Comparison of ENCODE assay signal across 1 cellular context in genomic region chr5:168592014-168592368, GRCh38.
TF ChIP-seq lines count a peak whose summit lies in the region.

No MANE protein-coding gene starts in this region.

TF ChIP-seq in HepG2, 621 proteins besides CTCF, POLR2A, EP300 and RAD21 (continued from another document and continues in another):
- TF ChIP-seq ZBTB20 (CRISPR knock-in tag; IDR thresholded peaks at IDR 0.05; ENCODE audit: borderline replicate concordance, low read depth) (peak; percentile 61; the same call in 1 of the 2 replicates), ZBTB34 (CRISPR knock-in tag; IDR thresholded peaks at IDR 0.05) (no peak), ZFP91 (CRISPR knock-in tag; IDR thresholded peaks at IDR 0.05; ENCODE audit: borderline replicate concordance) (no peak), KLF15 (CRISPR knock-in tag; IDR thresholded peaks at IDR 0.05; ENCODE audit: borderline replicate concordance) (no peak), HIVEP1 (CRISPR knock-in tag; IDR thresholded peaks at IDR 0.05) (no peak), RARG (CRISPR knock-in tag; IDR thresholded peaks at IDR 0.05; ENCODE audit: low read depth) (no peak), MTF1 (CRISPR knock-in tag; IDR thresholded peaks at IDR 0.05) (no peak), PRPF4 (IDR thresholded peaks at IDR 0.05; ENCODE audit: low read depth, low read length, poor library complexity, severe bottlenecking) (no peak), E2F5 (CRISPR knock-in tag; conservative IDR thresholded peaks at IDR 0.05) (no peak), ZSCAN12 (CRISPR knock-in tag; IDR thresholded peaks at IDR 0.05) (0 out of 2 replicates have a peak, but pooled peaks have one; percentile 52), ZNF619 (CRISPR knock-in tag; IDR thresholded peaks at IDR 0.05) (no peak), NFKBIZ (CRISPR knock-in tag; IDR thresholded peaks at IDR 0.05) (peak; percentile 27; the same call in 1 of the 2 replicates), ZBTB37 (CRISPR knock-in tag; IDR thresholded peaks at IDR 0.05) (no peak; the same call in 1 of the 2 replicates), ISX (CRISPR knock-in tag; conservative IDR thresholded peaks at IDR 0.05) (no peak), ZNF839 (CRISPR knock-in tag; IDR thresholded peaks at IDR 0.05; ENCODE audit: borderline replicate concordance) (no peak), TBX2 (CRISPR knock-in tag; IDR thresholded peaks at IDR 0.05; ENCODE audit: borderline replicate concordance) (peak; percentile 82), TIGD3 (CRISPR knock-in tag; IDR thresholded peaks at IDR 0.05; ENCODE audit: borderline replicate concordance) (no peak), JARID2 (CRISPR knock-in tag; IDR thresholded peaks at IDR 0.05; ENCODE audit: insufficient replicate concordance) (no peak), MXD1 (CRISPR knock-in tag; IDR thresholded peaks at IDR 0.05) (no peak), REST (IDR thresholded peaks at IDR 0.05; ENCODE audit: borderline replicate concordance in 1 of 2, low read depth in 1 of 2, low read length in 2 of 2) (no peak; a peak in 1 of 4 replicates), KLF9 (CRISPR knock-in tag; IDR thresholded peaks at IDR 0.05; ENCODE audit: low read depth) (no peak), ZNF343 (CRISPR knock-in tag; IDR thresholded peaks at IDR 0.05) (no peak), CBX1 (IDR thresholded peaks at IDR 0.05; ENCODE audit: low read depth) (no peak), LCORL (IDR thresholded peaks at IDR 0.05) (no peak), LCORL (CRISPR knock-in tag; IDR thresholded peaks at IDR 0.05) (no peak; the same call in 1 of the 2 replicates), FLYWCH1 (CRISPR knock-in tag; IDR thresholded peaks at IDR 0.05) (no peak), ZZZ3 (CRISPR knock-in tag; IDR thresholded peaks at IDR 0.05; ENCODE audit: borderline replicate concordance) (no peak), MZF1 (CRISPR knock-in tag; IDR thresholded peaks at IDR 0.05; ENCODE audit: borderline replicate concordance) (no peak), ZHX1 (CRISPR knock-in tag; IDR thresholded peaks at IDR 0.05; ENCODE audit: low read depth) (no peak), ZNF629 (CRISPR knock-in tag; conservative IDR thresholded peaks at IDR 0.05) (peak; percentile 44), ZBTB3 (CRISPR knock-in tag; IDR thresholded peaks at IDR 0.05; ENCODE audit: borderline replicate concordance, low read depth) (no peak; the same call in 1 of the 2 replicates), JUND (CRISPR knock-in tag; IDR thresholded peaks at IDR 0.05) (no peak), ELF1 (CRISPR knock-in tag; IDR thresholded peaks at IDR 0.05) (no peak; the same call in 1 of the 2 replicates), POLR2AphosphoS5 (IDR thresholded peaks at IDR 0.05; ENCODE audit: low read depth, low read length) (no peak), NFKB2 (CRISPR knock-in tag; IDR thresholded peaks at IDR 0.05; ENCODE audit: borderline replicate concordance) (no peak), ZNF749 (CRISPR knock-in tag; IDR thresholded peaks at IDR 0.05; ENCODE audit: borderline replicate concordance) (no peak), GPN1 (CRISPR knock-in tag; IDR thresholded peaks at IDR 0.05; ENCODE audit: borderline replicate concordance) (no peak), RBFOX2 (IDR thresholded peaks at IDR 0.05; ENCODE audit: low read depth, low read length) (no peak), CEBPG (CRISPR knock-in tag; IDR thresholded peaks at IDR 0.05) (peak; percentile 90), RFXANK (CRISPR knock-in tag; IDR thresholded peaks at IDR 0.05) (no peak), ZNF362 (CRISPR knock-in tag; IDR thresholded peaks at IDR 0.05; ENCODE audit: borderline replicate concordance) (no peak), HOXD1 (CRISPR knock-in tag; IDR thresholded peaks at IDR 0.05) (no peak; the same call in 1 of the 2 replicates), ZNF790 (CRISPR knock-in tag; IDR thresholded peaks at IDR 0.05; ENCODE audit: borderline replicate concordance) (no peak), ETS1 (CRISPR knock-in tag; IDR thresholded peaks at IDR 0.05) (no peak), GLMP (CRISPR knock-in tag; IDR thresholded peaks at IDR 0.05; ENCODE audit: borderline replicate concordance) (no peak), HMG20B (CRISPR knock-in tag; conservative IDR thresholded peaks at IDR 0.05) (peak; percentile 67), ZNF644 (CRISPR knock-in tag; IDR thresholded peaks at IDR 0.05; ENCODE audit: low read depth) (peak; percentile 69), NR2F6 (IDR thresholded peaks at IDR 0.05) (0 out of 2 replicates have a peak, but pooled peaks have one; percentile 41), NR2F6 (CRISPR knock-in tag; IDR thresholded peaks at IDR 0.05) (peak; percentile 50; the same call in 1 of the 2 replicates), ZNF530 (CRISPR knock-in tag; IDR thresholded peaks at IDR 0.05; ENCODE audit: low read depth) (no peak), NR1H2 (CRISPR knock-in tag; IDR thresholded peaks at IDR 0.05; ENCODE audit: borderline replicate concordance, low read depth) (no peak), NCOA2 (CRISPR knock-in tag; IDR thresholded peaks at IDR 0.05) (peak; percentile 93), GATAD2A (CRISPR knock-in tag; IDR thresholded peaks at IDR 0.05) (peak; percentile 98)
